ENCODE assay signal across 16 cellular contexts in the genomic region with DNA sequence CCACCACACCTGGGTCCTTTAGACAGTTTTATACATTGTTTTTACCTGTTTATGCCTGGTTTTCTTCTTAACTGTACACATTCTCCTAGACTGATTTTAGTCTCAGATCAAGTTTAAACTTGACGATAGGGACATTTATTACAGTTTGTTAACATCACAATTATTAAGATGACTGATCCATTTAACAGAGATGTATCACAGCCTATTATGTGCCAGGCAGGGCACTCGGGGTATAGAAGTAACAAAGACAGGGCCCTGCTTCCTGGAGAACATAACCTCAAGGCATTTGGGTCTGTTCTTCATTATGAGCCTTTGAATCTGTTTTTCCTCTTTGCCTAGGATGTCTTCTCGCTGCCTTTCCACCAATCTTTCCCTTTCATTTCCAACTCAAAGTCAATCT.
"Had no signal": no experiment of that assay in that cellular context is flagged by ENCODE, and none has a peak within 500 bp of the region (broad histone marks: within the 10 kb centered on the region; RNA-seq: fewer than 3 reads in every experiment).

No MANE protein-coding gene starts in this region.

- DNase-seq: activated CD4-positive, alpha-beta T cell treated with anti-CD3 and anti-CD28 coated beads, Interleukin-2, amount 10 ng/mL, durations not matched to agents 24 days and 14 days; activated CD4-positive, CD25-positive, alpha-beta regulatory T cell; activated CD8-positive, alpha-beta memory T cell treated with anti-CD3 and anti-CD28 coated beads, Interleukin-2, amount 50 U/mL, for 4 hours; activated gamma-delta T cell treated with Interleukin-2 at 50 U/mL for 16 hours; aorta; gastrocnemius medialis; head of caudate nucleus; kidney glomerular epithelial cell; left ventricle myocardium superior; nephron progenitor cell; nucleus accumbens; sigmoid colon; stimulated activated CD4-positive, alpha-beta T cell treated with anti-CD3 and anti-CD28 coated beads, Interleukin-4, amount 100 ng/mL, for 24 hours; stimulated activated naive CD4-positive, alpha-beta T cell; T-helper 9 cell; thyroid gland had no signal

- H3K27ac Mint-ChIP-seq: activated CD4-positive, alpha-beta T cell treated with anti-CD3 and anti-CD28 coated beads, Interleukin-2, amount 10 ng/mL, durations not matched to agents 24 days and 14 days; nephron progenitor cell had no signal

- ATAC-seq: gastrocnemius medialis, left ventricle myocardium superior had no signal

- H3K4me3 Mint-ChIP-seq: activated CD4-positive, alpha-beta T cell treated with anti-CD3 and anti-CD28 coated beads, Interleukin-2, amount 10 ng/mL, durations not matched to agents 24 days and 14 days; nephron progenitor cell had no signal

- H3K27me3 Mint-ChIP-seq: activated CD4-positive, alpha-beta T cell treated with anti-CD3 and anti-CD28 coated beads, Interleukin-2, amount 10 ng/mL, durations not matched to agents 24 days and 14 days had no signal
